18 cellular contexts compared by ENCODE assay signal in genomic region chr2:164655750-164656149, GRCh38. TPM values are rescaled to one million over a fixed set of nuclear protein-coding genes. Genes with fewer than 3 reads are reported as not detected.
A peak's percentile ranks its signal among the peaks of the same experiment; 100 is the strongest.
DNase-seq lines count a peak whose midpoint lies in the region; ATAC-seq and TF ChIP-seq lines count a peak whose summit lies in the region.
"Had no signal": no experiment of that assay in that cellular context is flagged by ENCODE, and none has a peak within 500 bp of the region (broad histone marks: within the 10 kb centered on the region; RNA-seq: fewer than 3 reads in every experiment).

No MANE protein-coding gene starts in this region.

- H3K36me3 ChIP-seq in BE2C, result no peaks in the 10 kb centered on the region
- H3K36me3 ChIP-seq: right atrium auricular region had no signal

- intact Hi-C loops in left cardiac atrium (cut with DNase I), result no loop called here

- peak; percentile 14 for DNase-seq in Daoy (ENCODE audit: low read depth)
- peak; percentile 8 for DNase-seq in M059J (ENCODE audit: low read depth)
- DNase-seq in dermis blood vessel endothelial cell, result peak; percentile 35
- peak; percentile 14 to 33 for DNase-seq in lung microvascular endothelial cell (ENCODE audit: low read depth in 2 of 2)
- DNase-seq in NCI-H1048 (lab: John Stamatoyannopoulos, UW), result no peak
- DNase-seq in left cardiac atrium, result no peak
- DNase-seq in NCI-H345 treated with DMSO at 0.1 percent for 48 hours (lab: John Stamatoyannopoulos, UW; ENCODE audit: unreplicated experiment), result no peak
- no peak for DNase-seq in BE2C
- DNase-seq: activated naive CD4-positive, alpha-beta T cell treated with anti-CD3 and anti-CD28 coated beads, Interleukin-2, amount 50 U/mL, for 16 hours; IMR-90; left ventricle myocardium superior; NCI-H1417; NCI-H510A; nephron progenitor cell had no signal

- no peak overlapping the region for H3K4me3 ChIP-seq in BE2C (ENCODE audit: low read depth, low read length)
- H3K4me3 ChIP-seq: right atrium auricular region, tibial nerve had no signal

- H3K4me1 ChIP-seq in BE2C, result no peaks in the 10 kb centered on the region
- H3K4me1 ChIP-seq: right atrium auricular region, tibial nerve had no signal

- ATAC-seq in left cardiac atrium, result no peak
- ATAC-seq: left ventricle myocardium superior, Panc1 had no signal

- no peaks in the 10 kb centered on the region for H3K9me3 ChIP-seq in BE2C

- TF ChIP-seq CTCF in BE2C (IDR thresholded peaks at IDR 0.05; ENCODE audit: low read depth, low read length), result no peak

- no peaks in the 10 kb centered on the region for H3K27me3 ChIP-seq in BE2C
- H3K27me3 ChIP-seq: right atrium auricular region, tibial nerve had no signal

RNA-seq across cellular contexts. Expression of gene GRB14, which starts 34.5 kb away (rescaled TPM):
- 0.48 and 2.9 TPM in 2 replicates for total RNA-seq in Daoy (2014; rRNA removed; shearing (Covaris generic))
- 0.15 TPM in 1 of 2 replicates, not detected in the other for total RNA-seq in M059J (2014; rRNA removed; shearing (Covaris generic))
- total RNA-seq in dermis blood vessel endothelial cell, result 0.51 and 2.3 TPM in 2 replicates
- total RNA-seq in lung microvascular endothelial cell, result 1.2 and 1.5 TPM in 2 replicates
- total RNA-seq in left cardiac atrium, result 10 to 100 TPM in 1 of 2 donors, 1 to 10 TPM in 1; 6.4 to 14.8 TPM
- polyA plus RNA-seq in BE2C (2012; ENCODE audit: insufficient read depth, insufficient read length, low read depth), result not detected
- total RNA-seq: IMR-90; T-helper 1 cell treated with Interleukin-12 subunit alpha and Interleukin-12 subunit beta and Interleukin-4 antibody, amounts not matched to agents 30 ng/mL and 1 ng/mL, for 36 hours had no signal
- polyA plus RNA-seq: IMR-90 had no signal

Comparison
In these comparisons a context has a peak if more than half of its experiments do, and no peak if none do; other contexts are left out.
1. DNase-seq: peak in Daoy (single experiment), M059J (single experiment), dermis blood vessel endothelial cell (single experiment) and lung microvascular endothelial cell (2 of 2); none in NCI-H1048 (single experiment), left cardiac atrium (single experiment), NCI-H345 treated with DMSO at 0.1 percent for 48 hours (single experiment) and BE2C (single experiment).